ENCODE assay signal across 9 cellular contexts in genomic region chr6:1507251-1507650, GRCh38.
"Had no signal": no experiment of that assay in that cellular context is flagged by ENCODE, and none has a peak within 500 bp of the region (broad histone marks: within the 10 kb centered on the region; RNA-seq: fewer than 3 reads in every experiment).

No MANE protein-coding gene starts in this region.

- H3K36me3 ChIP-seq: HAP-1 had no signal

- H3K4me3 ChIP-seq: GM23248, HAP-1 had no signal

- ATAC-seq: HCT116, HepG2 had no signal

- DNase-seq: GM23248, GOT3, H7, HFFc6, KBM-7 had no signal

- H3K4me1 ChIP-seq: HAP-1 had no signal

- H3K27ac ChIP-seq: GM23248, HL-60 had no signal

- H3K9me3 ChIP-seq: HAP-1 had no signal
